Comparison of ENCODE assay signal across 26 cellular contexts in genomic region chr6:53750112-53750511, GRCh38.
"Had no signal": no experiment of that assay in that cellular context is flagged by ENCODE, and none has a peak within 500 bp of the region (broad histone marks: within the 10 kb centered on the region; RNA-seq: fewer than 3 reads in every experiment).

No MANE protein-coding gene starts in this region.

- H3K36me3 ChIP-seq: gastroesophageal sphincter, heart left ventricle, left lung, neural progenitor cell, right atrium auricular region, suprapubic skin had no signal

- H3K27me3 Mint-ChIP-seq: progenitor cell of endocrine pancreas; stimulated activated naive CD8-positive, alpha-beta T cell treated with anti-CD3 and anti-CD28 coated beads, Interleukin-15, amount 100 ng/mL, for 72 hours had no signal

- H3K4me3 Mint-ChIP-seq: effector memory CD8-positive, alpha-beta T cell; mesothelial cell of epicardium; naive thymus-derived CD4-positive, alpha-beta T cell; nephron; neural progenitor cell; stimulated activated naive CD8-positive, alpha-beta T cell treated with anti-CD3 and anti-CD28 coated beads, Interleukin-15, amount 100 ng/mL, for 72 hours had no signal

- DNase-seq: cortex of kidney; effector memory CD8-positive, alpha-beta T cell; foreskin keratinocyte; heart left ventricle; kidney; left lung; mesenchymal stem cell; naive thymus-derived CD4-positive, alpha-beta T cell; stimulated activated CD4-positive, alpha-beta T cell treated with anti-CD3 and anti-CD28 coated beads, Interleukin-12 subunit alpha, Interleukin-12 subunit beta, amount 100 ng/mL, for 4 hours; stimulated activated CD4-positive, alpha-beta T cell treated with anti-CD3 and anti-CD28 coated beads, Interleukin-1b, Interleukin-23, amount 100 ng/mL, for 48 hours; stimulated activated CD4-positive, alpha-beta T cell treated with anti-CD3 and anti-CD28 coated beads, Interleukin-4, amount 100 ng/mL, for 1 hour; stimulated activated CD8-positive, alpha-beta memory T cell treated with anti-CD3 and anti-CD28 coated beads, Interleukin-4, amount 100 ng/mL, for 48 hours; stimulated activated naive CD4-positive, alpha-beta T cell; stimulated activated naive CD8-positive, alpha-beta T cell treated with anti-CD3 and anti-CD28 coated beads, Interleukin-15, amount 100 ng/mL, for 72 hours; trophoblast cell had no signal

- H3K36me3 Mint-ChIP-seq: naive thymus-derived CD4-positive, alpha-beta T cell; neural progenitor cell had no signal

- H3K4me1 ChIP-seq: heart left ventricle, left lung, right atrium auricular region had no signal

- ATAC-seq: effector memory CD8-positive, alpha-beta T cell; foreskin keratinocyte; gastroesophageal sphincter; heart left ventricle; left lung; naive thymus-derived CD4-positive, alpha-beta T cell; sciatic nerve; stimulated activated naive CD8-positive, alpha-beta T cell treated with anti-CD3 and anti-CD28 coated beads, Interleukin-15, amount 100 ng/mL, for 72 hours had no signal

- H3K27me3 ChIP-seq: foreskin keratinocyte, gastroesophageal sphincter, heart left ventricle, hepatocyte, left lung, neural progenitor cell, right atrium auricular region, suprapubic skin had no signal

- H3K4me3 ChIP-seq: gastroesophageal sphincter, heart left ventricle, hepatocyte, left lung, neural progenitor cell, right atrium auricular region, smooth muscle cell, suprapubic skin had no signal

- H3K9me3 Mint-ChIP-seq: effector memory CD8-positive, alpha-beta T cell; nephron; neural progenitor cell; stimulated activated naive CD8-positive, alpha-beta T cell treated with anti-CD3 and anti-CD28 coated beads, Interleukin-15, amount 100 ng/mL, for 72 hours had no signal

- H3K9me3 ChIP-seq: gastroesophageal sphincter, heart left ventricle, left lung, right atrium auricular region, suprapubic skin had no signal

- H3K27ac Mint-ChIP-seq: effector memory CD8-positive, alpha-beta T cell; mesothelial cell of epicardium; naive thymus-derived CD4-positive, alpha-beta T cell; nephron; neural progenitor cell; progenitor cell of endocrine pancreas; stimulated activated naive CD8-positive, alpha-beta T cell treated with anti-CD3 and anti-CD28 coated beads, Interleukin-15, amount 100 ng/mL, for 72 hours had no signal

- H3K4me1 Mint-ChIP-seq: naive thymus-derived CD4-positive, alpha-beta T cell; nephron; neural progenitor cell; stimulated activated naive CD8-positive, alpha-beta T cell treated with anti-CD3 and anti-CD28 coated beads, Interleukin-15, amount 100 ng/mL, for 72 hours had no signal

- H3K27ac ChIP-seq: foreskin keratinocyte, gastroesophageal sphincter, heart left ventricle, hepatocyte, left lung, neural progenitor cell, parathyroid adenoma, right atrium auricular region, suprapubic skin had no signal
